8 cellular contexts compared by ENCODE assay signal in the genomic region with DNA sequence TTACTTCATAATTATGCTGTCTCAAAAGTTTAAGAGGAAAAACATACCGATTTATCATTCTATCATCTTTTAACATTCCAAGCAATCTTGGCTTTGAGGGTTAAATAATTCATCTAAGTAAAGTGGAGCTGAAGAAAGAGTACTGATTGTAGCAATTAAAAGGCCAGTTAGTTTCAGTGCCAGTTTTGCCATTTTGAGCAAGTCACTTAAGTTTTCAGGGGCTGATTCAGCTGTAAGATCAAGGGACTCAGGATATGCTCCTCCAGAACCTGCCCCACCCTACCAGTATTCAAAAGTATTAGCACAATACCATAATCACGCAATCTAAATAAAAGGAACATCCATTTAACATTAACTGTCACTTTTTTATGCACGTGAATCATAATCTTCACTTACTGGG. TPM values are rescaled to one million over a fixed set of nuclear protein-coding genes. Genes with fewer than 3 reads are reported as not detected.
DNase-seq lines count a peak whose midpoint lies in the region; ATAC-seq and TF ChIP-seq lines count a peak whose summit lies in the region.

No MANE protein-coding gene starts in this region.

- DNase-seq in CD14-positive monocyte (ENCODE audit: low spot score) (no peak), KBM-7 (peak; percentile 7), naive B cell (no peak), inferior parietal cortex (ENCODE audit: extremely low spot score) (no peak), colonic mucosa (no peak)
- DNase-seq in stimulated activated naive CD4-positive, alpha-beta T cell (lab: John Stamatoyannopoulos, UW): no peak

- peak overlapping the region; percentile 98 for H3K4me3 Mint-ChIP-seq in CD14-positive monocyte
- peak overlapping the region; percentile 91 to 97 (median 94) for H3K4me3 Mint-ChIP-seq in brain
- H3K4me3 Mint-ChIP-seq in naive B cell: peak overlapping the region; percentile 86 to 98 (median 98)

- H3K36me3 Mint-ChIP-seq in CD14-positive monocyte (peaks cover 27% of the 10 kb centered on the region in 2 donors), brain (peaks cover 36% of the 10 kb centered on the region), naive B cell (peaks cover 5 to 6% of the 10 kb centered on the region in 2 donors)

- H3K27ac Mint-ChIP-seq in CD14-positive monocyte: peak overlapping the region in 1 of 7 donors; percentile 20
- H3K27ac Mint-ChIP-seq in brain: peak overlapping the region; percentile 16 to 97 (median 94)
- peak overlapping the region; percentile 41 to 100 (median 89) for H3K27ac Mint-ChIP-seq in naive B cell

- no peaks in the 10 kb centered on the region for H3K36me3 ChIP-seq in colonic mucosa

- intact Hi-C loops in CD14-positive monocyte (cut with micrococcal nuclease) (no loop called here), colonic mucosa (cut with DNase I) (no loop called here)

- H3K27me3 Mint-ChIP-seq in CD14-positive monocyte (ENCODE audit: low read depth in 3 of 3) (no peaks in the 10 kb centered on the region), brain (no peaks in the 10 kb centered on the region), naive B cell (no peaks in the 10 kb centered on the region)

- no peaks in the 10 kb centered on the region for H3K27me3 ChIP-seq in colonic mucosa

- ATAC-seq in naive B cell (ENCODE audit: low read depth in 2 of 2) (no peak), GM21528 (IDR thresholded peaks at IDR 0.05; ENCODE audit: low FRiP score, unreplicated experiment) (no peak)

- peaks cover 0 to 3% (median 0%) of the 10 kb centered on the region in 7 donors for H3K9me3 Mint-ChIP-seq in CD14-positive monocyte
- H3K9me3 Mint-ChIP-seq in brain: peaks cover 0 to 3% (median 0%) of the 10 kb centered on the region in 5 experiments
- no peaks in the 10 kb centered on the region for H3K9me3 Mint-ChIP-seq in naive B cell

- TF ChIP-seq CTCF in CD14-positive monocyte (IDR thresholded peaks at IDR 0.05) (no peak), brain (conservative IDR thresholded peaks at IDR 0.05) (no peak), colonic mucosa (IDR thresholded peaks at IDR 0.05) (no peak)

- no peak overlapping the region for H3K9ac ChIP-seq in colonic mucosa (ENCODE audit: low read depth in 2 of 2, low read length in 2 of 2)

- H3K4me1 ChIP-seq in colonic mucosa: peaks cover 7% of the 10 kb centered on the region

- peaks cover 23% of the 10 kb centered on the region for H3K4me1 Mint-ChIP-seq in CD14-positive monocyte
- peaks cover 38% of the 10 kb centered on the region for H3K4me1 Mint-ChIP-seq in brain
- H3K4me1 Mint-ChIP-seq in naive B cell: peaks cover 18 to 35% (median 21%) of the 10 kb centered on the region in 3 donors

- in situ Hi-C loops in KBM-7 (cut with MboI; ENCODE audit: low pct_unique_long_range_greater_than_20kb, low sequenced_read_pairs): no loop called here

- no peak overlapping the region for H3K4me3 ChIP-seq in colonic mucosa

- H3K9me3 ChIP-seq in colonic mucosa: no peaks in the 10 kb centered on the region

- no peak overlapping the region for H3K27ac ChIP-seq in colonic mucosa

RNA-seq across cellular contexts. Expression of a gene that starts 1.9 kb away (rescaled TPM):
- polyA plus RNA-seq in CD14-positive monocyte (10 to 100 TPM; 23.0 to 36.3 TPM), brain (ENCODE audit: insufficient read depth, low read depth, low replicate concordance) (24.4 TPM), naive B cell (ENCODE audit: low read depth in 6 of 6) (10 to 100 TPM; 31.4 to 53.5 (median 41.2) TPM)
- total RNA-seq in colonic mucosa: 10 to 100 TPM; 41.9 to 43.9 TPM

RNA-seq across cellular contexts. Expression of a gene that starts 45.2 kb away (rescaled TPM):
- polyA plus RNA-seq in CD14-positive monocyte (under 1 TPM in 1 of 2 donors, not detected in 1; 0.13 TPM), brain (ENCODE audit: insufficient read depth, low read depth, low replicate concordance) (not detected), naive B cell (ENCODE audit: low read depth in 6 of 6) (1 to 10 TPM in 5 of 6 donors, under 1 TPM in 1; 0.76 to 3.9 (median 2.9) TPM)
- total RNA-seq in colonic mucosa: not detected
